In the genomic region with DNA sequence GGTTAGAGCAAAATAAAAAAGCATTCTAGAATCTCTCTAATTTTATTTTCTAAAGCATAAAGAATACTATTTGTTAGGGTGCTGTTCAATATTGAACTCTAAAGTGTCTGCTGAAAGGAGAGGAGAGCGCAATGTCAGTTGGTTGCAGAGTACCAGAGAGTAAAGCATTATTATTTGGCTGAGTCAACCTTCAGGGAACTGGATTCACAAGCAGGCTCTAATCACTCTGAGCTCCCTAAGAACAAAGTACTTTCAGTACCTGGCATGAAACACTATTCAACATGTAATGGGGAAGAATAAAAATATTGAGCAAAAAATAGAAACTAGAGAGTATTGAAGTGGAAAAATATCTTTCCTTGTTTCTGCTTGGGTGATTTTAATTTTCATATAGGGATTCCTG, we compare ENCODE assay signal across 14 cellular contexts.
DNase-seq lines count a peak whose midpoint lies in the region; ATAC-seq and TF ChIP-seq lines count a peak whose summit lies in the region.
"Had no signal": no experiment of that assay in that cellular context is flagged by ENCODE, and none has a peak within 500 bp of the region (broad histone marks: within the 10 kb centered on the region; RNA-seq: fewer than 3 reads in every experiment).

No MANE protein-coding gene starts in this region.

- WGBS in tibial nerve, 2 donors, result 91 to 94% methylated on average over 1 of the region's 1 CpG

- no peaks in the 10 kb centered on the region for H3K36me3 Mint-ChIP-seq in type B pancreatic cell
- no peaks in the 10 kb centered on the region for H3K36me3 Mint-ChIP-seq in activated T-cell treated with anti-CD3 and anti-CD28 coated beads, Interleukin-2, amount 50 U/mL, for 72 hours (ENCODE audit: insufficient read depth in 2 of 2)
- H3K36me3 Mint-ChIP-seq: CD8-positive, alpha-beta T cell had no signal

- H3K9me3 Mint-ChIP-seq in type B pancreatic cell, result no peaks in the 10 kb centered on the region
- H3K9me3 Mint-ChIP-seq in activated T-cell treated with anti-CD3 and anti-CD28 coated beads, Interleukin-2, amount 50 U/mL, for 72 hours, result peaks cover 3 to 5% of the 10 kb centered on the region in 2 donors
- H3K9me3 Mint-ChIP-seq: H9 had no signal

- H3K36me3 ChIP-seq in right atrium auricular region (no peaks in the 10 kb centered on the region), left ventricle myocardium inferior (no peaks in the 10 kb centered on the region), tibial nerve (no peaks in the 10 kb centered on the region)
- H3K36me3 ChIP-seq: BLaER1 treated with 17β-estradiol and CSF1 and Interleukin-3, amounts not matched to agents 10 nM and 100 nM had no signal

- H3K4me1 ChIP-seq in right atrium auricular region, result no peaks in the 10 kb centered on the region
- peaks cover 9% of the 10 kb centered on the region for H3K4me1 ChIP-seq in left ventricle myocardium inferior
- H3K4me1 ChIP-seq in tibial nerve, result peaks cover 0 to 15% (median 0%) of the 10 kb centered on the region in 4 donors

- H3K27ac Mint-ChIP-seq in type B pancreatic cell, result no peak overlapping the region
- H3K27ac Mint-ChIP-seq in activated T-cell treated with anti-CD3 and anti-CD28 coated beads, Interleukin-2, amount 50 U/mL, for 72 hours, result no peak overlapping the region
- H3K27ac Mint-ChIP-seq: B cell; CD8-positive, alpha-beta T cell; H9 had no signal

- no peak overlapping the region for H3K4me3 ChIP-seq in right atrium auricular region
- no peak overlapping the region for H3K4me3 ChIP-seq in left ventricle myocardium inferior
- H3K4me3 ChIP-seq in tibial nerve, result no peak overlapping the region
- H3K4me3 ChIP-seq: BLaER1 treated with 17β-estradiol and CSF1 and Interleukin-3, amounts not matched to agents 10 nM and 100 nM had no signal

- no peak for TF ChIP-seq CTCF in right atrium auricular region (IDR thresholded peaks at IDR 0.05)
- TF ChIP-seq CTCF in left ventricle myocardium inferior (IDR thresholded peaks at IDR 0.05; ENCODE audit: borderline replicate concordance), result no peak
- TF ChIP-seq CTCF in type B pancreatic cell (conservative IDR thresholded peaks at IDR 0.05), result no peak
- TF ChIP-seq CTCF in tibial nerve (IDR thresholded peaks at IDR 0.05), result no peak

- no peak overlapping the region for H3K4me3 Mint-ChIP-seq in type B pancreatic cell
- H3K4me3 Mint-ChIP-seq in activated T-cell treated with anti-CD3 and anti-CD28 coated beads, Interleukin-2, amount 50 U/mL, for 72 hours, result no peak overlapping the region
- H3K4me3 Mint-ChIP-seq: B cell; CD8-positive, alpha-beta T cell; H9 had no signal

- no peaks in the 10 kb centered on the region for H3K27me3 Mint-ChIP-seq in type B pancreatic cell
- no peaks in the 10 kb centered on the region for H3K27me3 Mint-ChIP-seq in activated T-cell treated with anti-CD3 and anti-CD28 coated beads, Interleukin-2, amount 50 U/mL, for 72 hours (ENCODE audit: low read depth)
- H3K27me3 Mint-ChIP-seq: B cell had no signal

- no peak for DNase-seq in Right ventricle myocardium superior
- DNase-seq in right atrium auricular region (ENCODE audit: low spot score), result no peak
- DNase-seq in NCI-H526 (lab: John Stamatoyannopoulos, UW), result peak; percentile 86 to 91
- no peak for DNase-seq in left ventricle myocardium inferior
- DNase-seq in type B pancreatic cell (ENCODE audit: extremely low spot score, unreplicated experiment), result no peak
- no peak for DNase-seq in activated T-cell treated with anti-CD3 and anti-CD28 coated beads, Interleukin-2, amount 50 U/mL, for 72 hours
- DNase-seq in tibial nerve (ENCODE audit: low spot score in 2 of 2), result no peak
- DNase-seq: Calu3; CD8-positive, alpha-beta T cell; DMS79 treated with DMSO at 0.1 percent for 48 hours; GF-D8; H9 had no signal

- TF ChIP-seq EP300 in tibial nerve (IDR thresholded peaks at IDR 0.05), result no peak

- H3K27me3 ChIP-seq in right atrium auricular region, result no peaks in the 10 kb centered on the region
- H3K27me3 ChIP-seq in left ventricle myocardium inferior (ENCODE audit: low read depth), result no peaks in the 10 kb centered on the region
- H3K27me3 ChIP-seq in tibial nerve, result no peaks in the 10 kb centered on the region
- H3K27me3 ChIP-seq: BLaER1 treated with 17β-estradiol and CSF1 and Interleukin-3, amounts not matched to agents 10 nM and 100 nM had no signal

- TF ChIP-seq POLR2A in tibial nerve (IDR thresholded peaks at IDR 0.05), result no peak

- intact Hi-C loops in Right ventricle myocardium superior (cut with DNase I) (no loop called here), left ventricle myocardium inferior (cut with micrococcal nuclease) (no loop called here)

- peak; percentile 78 for ATAC-seq in Right ventricle myocardium superior (ENCODE audit: poor library complexity)
- ATAC-seq in activated T-cell treated with anti-CD3 and anti-CD28 coated beads, Interleukin-2, amount 50 U/mL, for 72 hours (replicated peaks in 1 of 2), result no peak
- ATAC-seq: CD8-positive, alpha-beta T cell had no signal

- no peaks in the 10 kb centered on the region for H3K4me1 Mint-ChIP-seq in type B pancreatic cell (ENCODE audit: unreplicated experiment)
- no peaks in the 10 kb centered on the region for H3K4me1 Mint-ChIP-seq in activated T-cell treated with anti-CD3 and anti-CD28 coated beads, Interleukin-2, amount 50 U/mL, for 72 hours (ENCODE audit: low read depth)
- H3K4me1 Mint-ChIP-seq: B cell, H9 had no signal

- H3K9me3 ChIP-seq in right atrium auricular region (no peaks in the 10 kb centered on the region), left ventricle myocardium inferior (replicated peaks) (no peaks in the 10 kb centered on the region), tibial nerve (no peaks in the 10 kb centered on the region)
- H3K9me3 ChIP-seq: BLaER1 treated with 17β-estradiol and CSF1 and Interleukin-3, amounts not matched to agents 10 nM and 100 nM had no signal

- H3K27ac ChIP-seq in right atrium auricular region (no peak overlapping the region), left ventricle myocardium inferior (replicated peaks) (peak overlapping the region; percentile 27), tibial nerve (no peak overlapping the region)
- H3K27ac ChIP-seq: BLaER1 treated with 17β-estradiol and CSF1 and Interleukin-3, amounts not matched to agents 10 nM and 100 nM had no signal

Comparison
In these comparisons a context has a peak if more than half of its experiments do, and no peak if none do; other contexts are left out.
1. DNase-seq: peak in NCI-H526 (2 of 2); none in Right ventricle myocardium superior (single experiment), right atrium auricular region (single experiment), left ventricle myocardium inferior (single experiment), type B pancreatic cell (single experiment), activated T-cell treated with anti-CD3 and anti-CD28 coated beads, Interleukin-2, amount 50 U/mL, for 72 hours (0 of 2) and tibial nerve (0 of 2).